Comparison of ENCODE assay signal across 9 cellular contexts in the genomic region with DNA sequence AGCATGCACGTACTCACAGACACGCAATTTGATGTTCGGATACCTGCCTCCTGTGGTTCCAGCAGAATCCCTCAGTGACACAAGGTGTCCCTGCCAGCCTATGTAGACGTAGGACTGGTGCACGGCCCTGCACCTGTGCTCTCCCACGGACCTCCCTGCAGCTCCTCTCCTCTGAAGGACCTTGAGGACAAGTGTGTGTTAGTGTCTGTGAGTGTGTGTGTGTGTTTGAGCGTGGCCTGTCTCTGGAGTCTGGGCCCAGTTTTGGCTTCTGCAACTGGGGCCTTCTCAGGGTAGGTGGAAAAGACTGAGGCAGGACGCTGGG. TPM values are rescaled to one million over a fixed set of nuclear protein-coding genes. Genes with fewer than 3 reads are reported as not detected.
DNase-seq lines count a peak whose midpoint lies in the region; ATAC-seq and TF ChIP-seq lines count a peak whose summit lies in the region.
"Had no signal": no experiment of that assay in that cellular context is flagged by ENCODE, and none has a peak within 500 bp of the region (broad histone marks: within the 10 kb centered on the region; RNA-seq: fewer than 3 reads in every experiment).

No MANE protein-coding gene starts in this region.

- TF ChIP-seq POLR2A in suprapubic skin (IDR thresholded peaks at IDR 0.05) = no peak

- peaks cover 35% of the 10 kb centered on the region for H3K27me3 Mint-ChIP-seq in activated CD4-positive, alpha-beta T cell treated with anti-CD3 and anti-CD28 coated beads for 36 hours
- H3K27me3 Mint-ChIP-seq in activated naive CD8-positive, alpha-beta T cell treated with anti-CD3 and anti-CD28 coated beads for 36 hours = peaks cover 50% of the 10 kb centered on the region
- peaks cover 9 to 27% (median 16%) of the 10 kb centered on the region in 3 donors for H3K27me3 Mint-ChIP-seq in immature natural killer cell (ENCODE audit: low read depth in 3 of 3)

- no peak for TF ChIP-seq EP300 in suprapubic skin (IDR thresholded peaks at IDR 0.05)

- CTCF ChIA-PET in activated CD4-positive, alpha-beta T cell treated with anti-CD3 and anti-CD28 coated beads for 36 hours (lab: Charles Lee) = no interaction called here

- peaks cover 13% of the 10 kb centered on the region for H3K4me1 ChIP-seq in suprapubic skin

- no peaks in the 10 kb centered on the region for H3K9me3 ChIP-seq in suprapubic skin

- H3K27me3 ChIP-seq in suprapubic skin = peaks cover 23% of the 10 kb centered on the region

- H3K36me3 ChIP-seq in suprapubic skin = no peaks in the 10 kb centered on the region

- no peak overlapping the region for H3K27ac Mint-ChIP-seq in activated CD4-positive, alpha-beta T cell treated with anti-CD3 and anti-CD28 coated beads for 36 hours
- H3K27ac Mint-ChIP-seq in activated naive CD8-positive, alpha-beta T cell treated with anti-CD3 and anti-CD28 coated beads for 36 hours = no peak overlapping the region
- no peak overlapping the region for H3K27ac Mint-ChIP-seq in immature natural killer cell

- peak; percentile 45 for ATAC-seq in activated CD4-positive, alpha-beta T cell treated with anti-CD3 and anti-CD28 coated beads for 36 hours
- ATAC-seq in HG03025 (IDR thresholded peaks at IDR 0.05; ENCODE audit: low FRiP score, unreplicated experiment) = no peak
- ATAC-seq in HG02970 (IDR thresholded peaks at IDR 0.05; ENCODE audit: low FRiP score, unreplicated experiment) = no peak

- TF ChIP-seq CTCF in suprapubic skin (IDR thresholded peaks at IDR 0.05) = no peak

- WGBS in suprapubic skin = 49% methylated on average over 8 of the region's 8 CpGs

- H3K4me3 ChIP-seq in suprapubic skin = peak overlapping the region; percentile 69

- peak overlapping the region; percentile 66 for H3K4me3 Mint-ChIP-seq in activated CD4-positive, alpha-beta T cell treated with anti-CD3 and anti-CD28 coated beads for 36 hours
- H3K4me3 Mint-ChIP-seq in activated naive CD8-positive, alpha-beta T cell treated with anti-CD3 and anti-CD28 coated beads for 36 hours = peak overlapping the region; percentile 70
- peak overlapping the region; percentile 67 to 77 (median 73) for H3K4me3 Mint-ChIP-seq in immature natural killer cell

- POLR2A ChIA-PET in activated CD4-positive, alpha-beta T cell treated with anti-CD3 and anti-CD28 coated beads for 36 hours (lab: Charles Lee) = no interaction called here

- DNase-seq in activated CD4-positive, alpha-beta T cell treated with anti-CD3 and anti-CD28 coated beads for 36 hours = no peak
- DNase-seq in activated CD4-positive, alpha-beta T cell treated with anti-CD3 and anti-CD28 coated beads, Interleukin-2, amount 50 U/mL, for 48 hours = no peak
- no peak for DNase-seq in activated naive CD8-positive, alpha-beta T cell treated with anti-CD3 and anti-CD28 coated beads for 36 hours
- DNase-seq in immature natural killer cell = no peak
- no peak for DNase-seq in suprapubic skin (ENCODE audit: low spot score in 2 of 2)
- DNase-seq in HuH-7 (ENCODE audit: low spot score) = no peak
- DNase-seq: Kasumi-1 had no signal

- no peaks in the 10 kb centered on the region for H3K36me3 Mint-ChIP-seq in activated CD4-positive, alpha-beta T cell treated with anti-CD3 and anti-CD28 coated beads for 36 hours (ENCODE audit: low read depth)
- no peaks in the 10 kb centered on the region for H3K36me3 Mint-ChIP-seq in activated naive CD8-positive, alpha-beta T cell treated with anti-CD3 and anti-CD28 coated beads for 36 hours
- H3K36me3 Mint-ChIP-seq in immature natural killer cell = no peaks in the 10 kb centered on the region

- intact Hi-C loops in activated CD4-positive, alpha-beta T cell treated with anti-CD3 and anti-CD28 coated beads for 36 hours (cut with DNase I, micrococcal nuclease) = no loop called here

- no peak overlapping the region for H3K27ac ChIP-seq in suprapubic skin

- no peaks in the 10 kb centered on the region for H3K9me3 Mint-ChIP-seq in activated CD4-positive, alpha-beta T cell treated with anti-CD3 and anti-CD28 coated beads for 36 hours (ENCODE audit: low read depth)
- no peaks in the 10 kb centered on the region for H3K9me3 Mint-ChIP-seq in activated naive CD8-positive, alpha-beta T cell treated with anti-CD3 and anti-CD28 coated beads for 36 hours
- H3K9me3 Mint-ChIP-seq in immature natural killer cell = no peaks in the 10 kb centered on the region

- peaks cover 9% of the 10 kb centered on the region for H3K4me1 Mint-ChIP-seq in activated CD4-positive, alpha-beta T cell treated with anti-CD3 and anti-CD28 coated beads for 36 hours
- peaks cover 9% of the 10 kb centered on the region for H3K4me1 Mint-ChIP-seq in activated naive CD8-positive, alpha-beta T cell treated with anti-CD3 and anti-CD28 coated beads for 36 hours
- H3K4me1 Mint-ChIP-seq in immature natural killer cell = peaks cover 9% of the 10 kb centered on the region in 2 donors

RNA-seq across cellular contexts. Expression of gene DMBX1, which starts 22.5 kb away (rescaled TPM):
- under 1 TPM in 1 of 2 experiments, not detected in 1; 0.05 TPM for total RNA-seq in activated CD4-positive, alpha-beta T cell treated with anti-CD3 and anti-CD28 coated beads for 36 hours
- total RNA-seq in activated naive CD8-positive, alpha-beta T cell treated with anti-CD3 and anti-CD28 coated beads for 36 hours = not detected
- polyA plus RNA-seq in immature natural killer cell = not detected
- total RNA-seq in suprapubic skin = under 1 TPM in 3 of 4 donors, not detected in 1; 0.25 to 0.55 (median 0.30) TPM
